15 cellular contexts compared by ENCODE assay signal in genomic region chr11:116244889-116245288, GRCh38.
DNase-seq lines count a peak whose midpoint lies in the region; ATAC-seq and TF ChIP-seq lines count a peak whose summit lies in the region.
"Had no signal": no experiment of that assay in that cellular context is flagged by ENCODE, and none has a peak within 500 bp of the region (broad histone marks: within the 10 kb centered on the region; RNA-seq: fewer than 3 reads in every experiment).

No MANE protein-coding gene starts in this region.

- no peak for ATAC-seq in GM23338
- no peak for ATAC-seq in GM19023 (IDR thresholded peaks at IDR 0.05; ENCODE audit: unreplicated experiment)
- ATAC-seq: HepG2 had no signal

- no peak for TF ChIP-seq EP300 in neural cell (conservative IDR thresholded peaks at IDR 0.05; ENCODE audit: poor library complexity, severe bottlenecking)

- H3K4me3 Mint-ChIP-seq in GM23338: no peak overlapping the region
- H3K4me3 Mint-ChIP-seq in progenitor cell of endocrine pancreas (ENCODE audit: low read depth): no peak overlapping the region
- H3K4me3 Mint-ChIP-seq: CD4-positive, CD25-positive, alpha-beta regulatory T cell; CD8-positive, alpha-beta memory T cell; H9; IgD-negative memory B cell had no signal

- H3K27me3 ChIP-seq in GM23338 (ENCODE audit: insufficient read depth) (no peaks in the 10 kb centered on the region), neural cell (ENCODE audit: insufficient read depth, low read depth, low read length) (no peaks in the 10 kb centered on the region)
- H3K27me3 ChIP-seq: BE2C had no signal

- no peak for TF ChIP-seq RAD21 in neural cell (conservative IDR thresholded peaks at IDR 0.05)

- H3K4me3 ChIP-seq in GM23338: no peak overlapping the region
- H3K4me3 ChIP-seq in neural cell (ENCODE audit: low read length): no peak overlapping the region

- no peak overlapping the region for H3K27ac Mint-ChIP-seq in GM23338
- H3K27ac Mint-ChIP-seq in progenitor cell of endocrine pancreas: no peak overlapping the region
- H3K27ac Mint-ChIP-seq: CD4-positive, CD25-positive, alpha-beta regulatory T cell; CD8-positive, alpha-beta memory T cell; H9; IgD-negative memory B cell had no signal

- H3K36me3 Mint-ChIP-seq in GM23338 (ENCODE audit: low read depth) (no peaks in the 10 kb centered on the region), progenitor cell of endocrine pancreas (ENCODE audit: insufficient read depth) (no peaks in the 10 kb centered on the region)
- H3K36me3 Mint-ChIP-seq: CD4-positive, CD25-positive, alpha-beta regulatory T cell; CD8-positive, alpha-beta memory T cell; IgD-negative memory B cell had no signal

- H3K27me3 Mint-ChIP-seq in GM23338 (ENCODE audit: insufficient read depth, low read depth, poor library complexity) (peaks cover 7% of the 10 kb centered on the region), progenitor cell of endocrine pancreas (peaks cover 47% of the 10 kb centered on the region)

- DNase-seq in GM23338 (ENCODE audit: low spot score) (no peak), cerebellum (ENCODE audit: low spot score) (peak; percentile 74), progenitor cell of endocrine pancreas (ENCODE audit: low spot score, unreplicated experiment) (no peak), SIG-M5 (lab: John Stamatoyannopoulos, UW) (no peak)
- DNase-seq: ACHN; BE2C; CD4-positive, CD25-positive, alpha-beta regulatory T cell; CD8-positive, alpha-beta memory T cell; COR-L47; GF-D8; H9 had no signal

- H3K9me3 ChIP-seq in neural cell (ENCODE audit: low read length): no peaks in the 10 kb centered on the region
- H3K9me3 ChIP-seq: BE2C had no signal

- H3K9me2 ChIP-seq in GM23338 (ENCODE audit: insufficient read depth): no peaks in the 10 kb centered on the region
- no peaks in the 10 kb centered on the region for H3K9me2 ChIP-seq in neural cell (ENCODE audit: insufficient read depth, low read length)

- H2AFZ ChIP-seq in GM23338 (0 out of 2 replicates have a peak overlapping the region, but pooled peaks have one; percentile 11), neural cell (ENCODE audit: low read depth, low read length) (no peak overlapping the region)

- H3K9ac ChIP-seq in neural cell (ENCODE audit: low read length): no peak overlapping the region

- TF ChIP-seq CTCF in GM23338 (conservative IDR thresholded peaks at IDR 0.05; ENCODE audit: low read depth in 2 of 2) (no peak), neural cell (IDR thresholded peaks at IDR 0.05; ENCODE audit: poor library complexity, severe bottlenecking) (no peak), progenitor cell of endocrine pancreas (IDR thresholded peaks at IDR 0.05; ENCODE audit: unreplicated experiment) (no peak)

- H3K36me3 ChIP-seq in GM23338 (ENCODE audit: insufficient read depth) (no peaks in the 10 kb centered on the region), neural cell (ENCODE audit: insufficient read depth, low read length) (no peaks in the 10 kb centered on the region)
- H3K36me3 ChIP-seq: BE2C had no signal

- H4K20me1 ChIP-seq in GM23338 (replicated peaks; ENCODE audit: insufficient read depth) (no peaks in the 10 kb centered on the region), neural cell (ENCODE audit: insufficient read depth) (no peaks in the 10 kb centered on the region)

- H3F3A ChIP-seq in GM23338 (replicated peaks; ENCODE audit: low read depth) (no peaks in the 10 kb centered on the region), neural cell (ENCODE audit: insufficient read depth, low read length, poor library complexity, severe bottlenecking) (no peaks in the 10 kb centered on the region)

- H3K4me1 ChIP-seq in GM23338 (ENCODE audit: insufficient read depth): peaks cover 13% of the 10 kb centered on the region; the same call in 1 of the 2 replicates

- H3K4me1 Mint-ChIP-seq in GM23338: peaks cover 12% of the 10 kb centered on the region
- no peaks in the 10 kb centered on the region for H3K4me1 Mint-ChIP-seq in progenitor cell of endocrine pancreas (ENCODE audit: low read depth)
- H3K4me1 Mint-ChIP-seq: CD4-positive, CD25-positive, alpha-beta regulatory T cell; CD8-positive, alpha-beta memory T cell; IgD-negative memory B cell had no signal

- H3K4me2 ChIP-seq in GM23338 (0 out of 2 replicates have a peak overlapping the region, but pooled peaks have one; percentile 23), neural cell (ENCODE audit: low read length) (no peak overlapping the region)

- H3K79me2 ChIP-seq in GM23338 (replicated peaks; ENCODE audit: insufficient read depth): no peaks in the 10 kb centered on the region
- H3K79me2 ChIP-seq in neural cell (replicated peaks; ENCODE audit: insufficient read depth, low read length): no peaks in the 10 kb centered on the region

- no peaks in the 10 kb centered on the region; the same call in 2 of the 3 replicates for H3K9me3 Mint-ChIP-seq in GM23338
- no peaks in the 10 kb centered on the region for H3K9me3 Mint-ChIP-seq in progenitor cell of endocrine pancreas (ENCODE audit: low read depth)
- H3K9me3 Mint-ChIP-seq: H9, IgD-negative memory B cell had no signal

- no peak overlapping the region for H3K27ac ChIP-seq in GM23338 (ENCODE audit: low read depth)
- H3K27ac ChIP-seq in neural cell (ENCODE audit: low read length): peak overlapping the region; percentile 25

TF ChIP-seq in GM23338, 12 proteins besides CTCF, POLR2A, EP300 and RAD21 (continues in another document):
- TF ChIP-seq ETS1 (IDR thresholded peaks at IDR 0.05): no peak
- TF ChIP-seq STAT1 (IDR thresholded peaks at IDR 0.05; ENCODE audit: unreplicated experiment): no peak
- TF ChIP-seq EZH2 (IDR thresholded peaks at IDR 0.05; ENCODE audit: low read depth, unreplicated experiment): no peak
- TF ChIP-seq POLR2AphosphoS5 (IDR thresholded peaks at IDR 0.05; ENCODE audit: low read depth): no peak
- no peak for TF ChIP-seq JUNB (IDR thresholded peaks at IDR 0.05; ENCODE audit: unreplicated experiment)
- TF ChIP-seq ZNF114 (CRISPR knock-in tag; IDR thresholded peaks at IDR 0.05): no peak

TF ChIP-seq in neural cell, 6 proteins besides CTCF, POLR2A, EP300 and RAD21:
- TF ChIP-seq TAF1 (IDR thresholded peaks at IDR 0.05; ENCODE audit: low read depth) (no peak), EZH2 (IDR thresholded peaks at IDR 0.05; ENCODE audit: borderline replicate concordance, insufficient read depth, low read length, poor library complexity, severe bottlenecking) (no peak), SMC3 (conservative IDR thresholded peaks at IDR 0.05; ENCODE audit: poor library complexity) (no peak), POLR2AphosphoS5 (IDR thresholded peaks at IDR 0.05) (no peak), REST (IDR thresholded peaks at IDR 0.05; ENCODE audit: borderline replicate concordance) (no peak), MXI1 (conservative IDR thresholded peaks at IDR 0.05; ENCODE audit: poor library complexity, severe bottlenecking) (no peak)
